Comparison of ENCODE assay signal across 12 cellular contexts in the genomic region with DNA sequence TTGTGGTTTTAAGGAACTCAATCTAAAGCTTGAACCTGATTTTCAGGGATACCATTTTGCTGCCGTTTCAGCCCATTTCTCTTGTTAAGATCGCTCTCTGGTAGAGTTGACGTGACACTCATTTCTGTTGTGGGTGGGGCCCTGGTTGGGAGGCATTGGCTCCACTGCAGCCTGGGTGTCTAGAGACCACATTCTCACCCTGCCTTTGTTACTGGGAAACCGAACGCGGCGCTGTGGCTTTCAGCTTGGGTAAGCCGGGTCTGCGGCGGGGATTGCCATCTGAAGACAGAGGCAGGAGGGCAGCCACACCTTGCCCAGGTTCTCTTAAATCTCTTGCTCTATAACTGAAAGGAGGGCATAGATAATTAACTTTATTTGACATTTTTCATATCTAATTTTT. TPM values are rescaled to one million over a fixed set of nuclear protein-coding genes. Genes with fewer than 3 reads are reported as not detected.
DNase-seq lines count a peak whose midpoint lies in the region; ATAC-seq, FAIRE-seq and TF ChIP-seq lines count a peak whose summit lies in the region.
"Had no signal": no experiment of that assay in that cellular context is flagged by ENCODE, and none has a peak within 500 bp of the region (broad histone marks: within the 10 kb centered on the region; RNA-seq: fewer than 3 reads in every experiment).

No MANE protein-coding gene starts in this region.

- no peaks in the 10 kb centered on the region for H4K20me1 ChIP-seq in smooth muscle cell (ENCODE audit: low read depth)

- H3K36me3 Mint-ChIP-seq in activated naive CD8-positive, alpha-beta T cell treated with anti-CD3 and anti-CD28 coated beads, Interleukin-2, amount 50 U/mL, for 24 hours (ENCODE audit: low read depth), result no peaks in the 10 kb centered on the region
- no peaks in the 10 kb centered on the region for H3K36me3 Mint-ChIP-seq in activated naive CD8-positive, alpha-beta T cell treated with anti-CD3 and anti-CD28 coated beads for 36 hours

- no peak for FAIRE-seq in bronchial epithelial cell (lab: Jason Lieb, UNC)

- peak; percentile 12 for TF ChIP-seq CTCF in bronchial epithelial cell (IDR thresholded peaks at IDR 0.05; ENCODE audit: insufficient read depth, low read length, severe bottlenecking)
- TF ChIP-seq CTCF in upper lobe of left lung (IDR thresholded peaks at IDR 0.05), result no peak
- no peak for TF ChIP-seq CTCF in smooth muscle cell (IDR thresholded peaks at IDR 0.05; ENCODE audit: borderline replicate concordance, insufficient read depth, poor library complexity, severe bottlenecking)

- H3K27ac Mint-ChIP-seq in activated naive CD8-positive, alpha-beta T cell treated with anti-CD3 and anti-CD28 coated beads, Interleukin-2, amount 50 U/mL, for 24 hours, result no peak overlapping the region
- no peak overlapping the region for H3K27ac Mint-ChIP-seq in activated naive CD8-positive, alpha-beta T cell treated with anti-CD3 and anti-CD28 coated beads for 36 hours

- TF ChIP-seq EP300 in upper lobe of left lung (IDR thresholded peaks at IDR 0.05), result no peak

- peak overlapping the region; percentile 45 for H3K4me3 ChIP-seq in bronchial epithelial cell (ENCODE audit: low read depth, low read length)
- peak overlapping the region in 3 of 4 donors; percentile 27 to 45 (median 42) for H3K4me3 ChIP-seq in upper lobe of left lung
- no peak overlapping the region for H3K4me3 ChIP-seq in smooth muscle cell
- H3K4me3 ChIP-seq: HAP-1 had no signal

- H3K4me1 Mint-ChIP-seq in activated naive CD8-positive, alpha-beta T cell treated with anti-CD3 and anti-CD28 coated beads, Interleukin-2, amount 50 U/mL, for 24 hours, result peaks cover 2% of the 10 kb centered on the region
- no peaks in the 10 kb centered on the region for H3K4me1 Mint-ChIP-seq in activated naive CD8-positive, alpha-beta T cell treated with anti-CD3 and anti-CD28 coated beads for 36 hours

- 62 to 69% methylated on average over 10 of the region's 10 CpGs for WGBS in upper lobe of left lung, 2 donors
- WGBS in smooth muscle cell (ENCODE audit: low lambda C conversion rate), result 97% methylated on average over 10 of the region's 10 CpGs

- H3K27ac ChIP-seq in upper lobe of left lung (peak overlapping the region; percentile 9 to 84 (median 62)), smooth muscle cell (ENCODE audit: low read depth) (no peak overlapping the region)

- H3K9me3 Mint-ChIP-seq in activated naive CD8-positive, alpha-beta T cell treated with anti-CD3 and anti-CD28 coated beads, Interleukin-2, amount 50 U/mL, for 24 hours, result no peaks in the 10 kb centered on the region
- H3K9me3 Mint-ChIP-seq in activated naive CD8-positive, alpha-beta T cell treated with anti-CD3 and anti-CD28 coated beads for 36 hours, result no peaks in the 10 kb centered on the region

- DNase-seq in activated naive CD8-positive, alpha-beta T cell treated with anti-CD3 and anti-CD28 coated beads, Interleukin-2, amount 50 U/mL, for 24 hours, result peak; percentile 19
- no peak for DNase-seq in activated naive CD8-positive, alpha-beta T cell treated with anti-CD3 and anti-CD28 coated beads for 36 hours
- DNase-seq in bronchial epithelial cell (ENCODE audit: low read depth), result peak; percentile 78
- DNase-seq in upper lobe of left lung, result peak; percentile 28 to 77
- DNase-seq in DMS53 (lab: John Stamatoyannopoulos, UW), result no peak
- DNase-seq in hypothalamus (lab: John Stamatoyannopoulos, UW), result no peak
- no peak for DNase-seq in smooth muscle cell (lab: John Stamatoyannopoulos, UW; ENCODE audit: unreplicated experiment)
- DNase-seq: activated naive CD4-positive, alpha-beta T cell; hippocampal formation; NCI-H82 had no signal

- no peaks in the 10 kb centered on the region for H3K27me3 ChIP-seq in bronchial epithelial cell (ENCODE audit: control insufficient read depth, insufficient read depth, low read length)
- H3K27me3 ChIP-seq in upper lobe of left lung, result no peaks in the 10 kb centered on the region
- no peaks in the 10 kb centered on the region for H3K27me3 ChIP-seq in smooth muscle cell (ENCODE audit: low read depth)

- no peaks in the 10 kb centered on the region for H3K79me2 ChIP-seq in smooth muscle cell (ENCODE audit: low read depth)

- H3K9me3 ChIP-seq in upper lobe of left lung (no peaks in the 10 kb centered on the region), smooth muscle cell (replicated peaks; ENCODE audit: low read depth) (no peaks in the 10 kb centered on the region)
- H3K9me3 ChIP-seq: HAP-1 had no signal

- ATAC-seq in activated naive CD8-positive, alpha-beta T cell treated with anti-CD3 and anti-CD28 coated beads, Interleukin-2, amount 50 U/mL, for 24 hours, result peak; percentile 46
- ATAC-seq in HG03196 (IDR thresholded peaks at IDR 0.05; ENCODE audit: unreplicated experiment) (peak; percentile 56), upper lobe of left lung (ENCODE audit: low FRiP score in 2 of 2) (peak; percentile 28 to 73)

- no peak overlapping the region for H2AFZ ChIP-seq in smooth muscle cell (ENCODE audit: low read depth)

- H3K4me2 ChIP-seq in smooth muscle cell, result no peak overlapping the region

- no peaks in the 10 kb centered on the region for H3F3A ChIP-seq in smooth muscle cell (ENCODE audit: low read depth)

- H3K36me3 ChIP-seq in bronchial epithelial cell (ENCODE audit: control insufficient read depth, insufficient read depth, low read length) (peaks cover 5% of the 10 kb centered on the region), upper lobe of left lung (no peaks in the 10 kb centered on the region), smooth muscle cell (ENCODE audit: low read depth) (no peaks in the 10 kb centered on the region)
- H3K36me3 ChIP-seq: HAP-1 had no signal

- H3K27me3 Mint-ChIP-seq in activated naive CD8-positive, alpha-beta T cell treated with anti-CD3 and anti-CD28 coated beads, Interleukin-2, amount 50 U/mL, for 24 hours, result peaks cover 35% of the 10 kb centered on the region
- H3K27me3 Mint-ChIP-seq in activated naive CD8-positive, alpha-beta T cell treated with anti-CD3 and anti-CD28 coated beads for 36 hours, result peaks cover 43% of the 10 kb centered on the region

- TF ChIP-seq POLR2A in upper lobe of left lung (IDR thresholded peaks at IDR 0.05), result peak in 1 of 4 donors; percentile 56

- no peak overlapping the region for H3K9ac ChIP-seq in smooth muscle cell (ENCODE audit: low read depth)

- no peaks in the 10 kb centered on the region for H3K4me1 ChIP-seq in upper lobe of left lung
- no peaks in the 10 kb centered on the region for H3K4me1 ChIP-seq in smooth muscle cell (ENCODE audit: low read depth)
- H3K4me1 ChIP-seq: HAP-1 had no signal

- H3K4me3 Mint-ChIP-seq in activated naive CD8-positive, alpha-beta T cell treated with anti-CD3 and anti-CD28 coated beads, Interleukin-2, amount 50 U/mL, for 24 hours, result no peak overlapping the region
- H3K4me3 Mint-ChIP-seq in activated naive CD8-positive, alpha-beta T cell treated with anti-CD3 and anti-CD28 coated beads for 36 hours, result no peak overlapping the region

RNA-seq across cellular contexts. Expression of a gene that starts 3.2 kb away (rescaled TPM):
- not detected for total RNA-seq in activated naive CD8-positive, alpha-beta T cell treated with anti-CD3 and anti-CD28 coated beads for 36 hours
- 239 and 322 TPM in 2 replicates for total RNA-seq in bronchial epithelial cell
- 100 to 1,000 TPM in 1 of 6 donors, 10 to 100 TPM in 5; 31.8 to 122 (median 57.7) TPM for total RNA-seq in upper lobe of left lung
- 0.63 and 1.7 TPM in 2 replicates for total RNA-seq in smooth muscle cell
- polyA plus RNA-seq in smooth muscle cell, result 0.63 and 1.0 TPM in 2 replicates

Comparison
In these comparisons a context has a peak if more than half of its experiments do, and no peak if none do; other contexts are left out.
1. DNase-seq: peak in activated naive CD8-positive, alpha-beta T cell treated with anti-CD3 and anti-CD28 coated beads, Interleukin-2, amount 50 U/mL, for 24 hours (single experiment), bronchial epithelial cell (single experiment) and upper lobe of left lung (2 of 2); none in activated naive CD8-positive, alpha-beta T cell treated with anti-CD3 and anti-CD28 coated beads for 36 hours (single experiment), DMS53 (single experiment), hypothalamus (0 of 51) and smooth muscle cell (single experiment).
2. RNA of a gene that starts 3.2 kb away (total RNA-seq): 239 to 322 TPM in bronchial epithelial cell and 31.8 to 122 TPM in upper lobe of left lung; 0.63 to 1.7 TPM in smooth muscle cell and not detected in activated naive CD8-positive, alpha-beta T cell treated with anti-CD3 and anti-CD28 coated beads for 36 hours; every median in the first group is over 10 times any median in the second.
3. Peak in every context shown above with its lines, with median percentiles within 50 percentile points of each other: ATAC-seq.